5 cellular contexts compared by ENCODE assay signal in genomic region chr19:55008781-55009180, GRCh38. TPM values are rescaled to one million over a fixed set of nuclear protein-coding genes. Genes with fewer than 3 reads are reported as not detected.
"Had no signal": no experiment of that assay in that cellular context is flagged by ENCODE, and none has a peak within 500 bp of the region (broad histone marks: within the 10 kb centered on the region; RNA-seq: fewer than 3 reads in every experiment).

No MANE protein-coding gene starts in this region.

RNA-seq across cellular contexts. Expression of gene GP6, which starts 29.3 kb away (rescaled TPM):
- total RNA-seq: dermis blood vessel endothelial cell, left lobe of liver, urinary bladder had no signal

RNA-seq across cellular contexts. Expression of gene NLRP2, which starts 42.6 kb away (rescaled TPM):
- polyA plus RNA-seq: mammary epithelial cell, right cardiac atrium had no signal
